ENCODE assay signal across 22 cellular contexts in genomic region chrX:128634754-128635153, GRCh38.
"Had no signal": no experiment of that assay in that cellular context is flagged by ENCODE, and none has a peak within 500 bp of the region (broad histone marks: within the 10 kb centered on the region; RNA-seq: fewer than 3 reads in every experiment).

No MANE protein-coding gene starts in this region.

- ATAC-seq: esophagus mucosa; heart right ventricle; lower lobe of right lung; natural killer cell treated with Interleukin-12 subunit alpha and Interleukin-12 subunit beta and Interleukin-15 and Interleukin-18, amount 100 ng/mL, for 72 hours; sciatic nerve; stimulated activated naive B cell treated with anti-CD40 and anti-IgM and Interleukin-4, amounts not matched to agents 10 μg/mL and 1 μg/mL and 100 μg/mL, for 72 hours; stimulated activated naive CD8-positive, alpha-beta T cell treated with anti-CD3 and anti-CD28 coated beads, Interleukin-15, amount 100 ng/mL, for 72 hours; upper lobe of right lung had no signal

- H3K36me3 Mint-ChIP-seq: memory B cell; natural killer cell treated with Interleukin-12 subunit alpha and Interleukin-12 subunit beta and Interleukin-15 and Interleukin-18, amount 100 ng/mL, for 72 hours; stimulated activated naive B cell treated with anti-CD40 and anti-IgM and Interleukin-4, amounts not matched to agents 10 μg/mL and 1 μg/mL and 100 μg/mL, for 72 hours had no signal

- DNase-seq: cortex of kidney; dorsolateral prefrontal cortex; effector memory CD4-positive, alpha-beta T cell; heart right ventricle; hypothalamus; islet precursor cell; left ventricle myocardium inferior; lower lobe of right lung; midbrain; spleen; stimulated activated CD4-positive, alpha-beta T cell treated with anti-CD3 and anti-CD28 coated beads, Interleukin-2, amount 100 ng/mL, for 24 hours; stimulated activated CD4-positive, alpha-beta T cell treated with anti-CD3 and anti-CD28 coated beads, Interleukin-4, amount 100 ng/mL, for 4 hours; stimulated activated naive B cell treated with anti-CD40 and anti-IgM and Interleukin-4, amounts not matched to agents 10 μg/mL and 1 μg/mL and 100 μg/mL, for 72 hours; stimulated activated naive CD8-positive, alpha-beta T cell treated with anti-CD3 and anti-CD28 coated beads, Interleukin-15, amount 100 ng/mL, for 72 hours; testis; upper lobe of right lung had no signal

- H3K9me3 Mint-ChIP-seq: memory B cell; natural killer cell treated with Interleukin-12 subunit alpha and Interleukin-12 subunit beta and Interleukin-15 and Interleukin-18, amount 100 ng/mL, for 72 hours; stimulated activated naive B cell treated with anti-CD40 and anti-IgM and Interleukin-4, amounts not matched to agents 10 μg/mL and 1 μg/mL and 100 μg/mL, for 72 hours; stimulated activated naive CD8-positive, alpha-beta T cell treated with anti-CD3 and anti-CD28 coated beads, Interleukin-15, amount 100 ng/mL, for 72 hours had no signal

- H3K4me3 ChIP-seq: dorsolateral prefrontal cortex, heart right ventricle, left ventricle myocardium inferior, lower lobe of right lung, spleen, testis, tibial nerve, upper lobe of right lung, vagina had no signal

- H3K4me1 Mint-ChIP-seq: memory B cell; stimulated activated naive B cell treated with anti-CD40 and anti-IgM and Interleukin-4, amounts not matched to agents 10 μg/mL and 1 μg/mL and 100 μg/mL, for 72 hours; stimulated activated naive CD8-positive, alpha-beta T cell treated with anti-CD3 and anti-CD28 coated beads, Interleukin-15, amount 100 ng/mL, for 72 hours had no signal

- H3K4me3 Mint-ChIP-seq: memory B cell; natural killer cell treated with Interleukin-12 subunit alpha and Interleukin-12 subunit beta and Interleukin-15 and Interleukin-18, amount 100 ng/mL, for 72 hours; stimulated activated naive B cell treated with anti-CD40 and anti-IgM and Interleukin-4, amounts not matched to agents 10 μg/mL and 1 μg/mL and 100 μg/mL, for 72 hours; stimulated activated naive CD8-positive, alpha-beta T cell treated with anti-CD3 and anti-CD28 coated beads, Interleukin-15, amount 100 ng/mL, for 72 hours had no signal

- H3K27me3 Mint-ChIP-seq: memory B cell; stimulated activated naive B cell treated with anti-CD40 and anti-IgM and Interleukin-4, amounts not matched to agents 10 μg/mL and 1 μg/mL and 100 μg/mL, for 72 hours had no signal

- H3K27ac Mint-ChIP-seq: memory B cell; natural killer cell treated with Interleukin-12 subunit alpha and Interleukin-12 subunit beta and Interleukin-15 and Interleukin-18, amount 100 ng/mL, for 72 hours; stimulated activated naive B cell treated with anti-CD40 and anti-IgM and Interleukin-4, amounts not matched to agents 10 μg/mL and 1 μg/mL and 100 μg/mL, for 72 hours; stimulated activated naive CD8-positive, alpha-beta T cell treated with anti-CD3 and anti-CD28 coated beads, Interleukin-15, amount 100 ng/mL, for 72 hours had no signal
